ENCODE assay signal across 17 cellular contexts in genomic region chr15:34327906-34328305, GRCh38. TPM values are rescaled to one million over a fixed set of nuclear protein-coding genes. Genes with fewer than 3 reads are reported as not detected.
A peak's percentile ranks its signal among the peaks of the same experiment; 100 is the strongest.
DNase-seq lines count a peak whose midpoint lies in the region; ATAC-seq lines count a peak whose summit lies in the region.
"Had no signal": no experiment of that assay in that cellular context is flagged by ENCODE, and none has a peak within 500 bp of the region (broad histone marks: within the 10 kb centered on the region; RNA-seq: fewer than 3 reads in every experiment).

No MANE protein-coding gene starts in this region.

- no peaks in the 10 kb centered on the region for H3K79me1 ChIP-seq in mesendoderm (ENCODE audit: low read length)

- WGBS in mesendoderm (ENCODE audit: extremely low coverage, insufficient coverage, low lambda C conversion rate), result no CpG with 5 or more reads among the region's 4 CpGs

- H4K8ac ChIP-seq in mesendoderm (ENCODE audit: low read depth, low read length), result no peak overlapping the region

- no peak overlapping the region for H2BK15ac ChIP-seq in mesendoderm (replicated peaks; ENCODE audit: low read depth)

- no peak overlapping the region for H2BK120ac ChIP-seq in mesendoderm (ENCODE audit: low read depth, low read length)

- H3K4me1 Mint-ChIP-seq in activated T-cell treated with anti-CD3 and anti-CD28 coated beads, Interleukin-2, amount 50 U/mL, for 72 hours (ENCODE audit: low read depth), result peaks cover 76% of the 10 kb centered on the region
- H3K4me1 Mint-ChIP-seq in activated T-helper 1 cell treated with anti-CD3 and anti-CD28 coated beads, Interleukin-12 subunit alpha, Interleukin-12 subunit beta, Interleukin-2, Interleukin-4 antibody, amounts not matched to agents 30 ng/mL and 10 ng/mL and 1 ng/mL, durations not matched to agents 14 hours and 24 hours and 36 hours (ENCODE audit: low read depth), result peaks cover 74% of the 10 kb centered on the region
- peaks cover 67% of the 10 kb centered on the region for H3K4me1 Mint-ChIP-seq in stimulated activated memory B cell treated with anti-CD40 and anti-IgM and Interleukin-4, amounts not matched to agents 10 μg/mL and 1 μg/mL and 100 μg/mL, for 72 hours

- H3K4me3 ChIP-seq in mesendoderm (ENCODE audit: low read length), result no peak overlapping the region
- H3K4me3 ChIP-seq: testis had no signal

- no peaks in the 10 kb centered on the region for H3K27me3 ChIP-seq in mesendoderm (ENCODE audit: insufficient read depth, low read length, poor library complexity)
- H3K27me3 ChIP-seq: testis had no signal

- H2BK5ac ChIP-seq in mesendoderm (ENCODE audit: low read length), result no peak overlapping the region

- H3K23ac ChIP-seq in mesendoderm (ENCODE audit: low read length), result no peak overlapping the region

- H3K4me3 Mint-ChIP-seq in activated T-cell treated with anti-CD3 and anti-CD28 coated beads, Interleukin-2, amount 50 U/mL, for 72 hours, result peak overlapping the region; percentile 79 to 81
- peak overlapping the region; percentile 54 for H3K4me3 Mint-ChIP-seq in activated T-helper 1 cell treated with anti-CD3 and anti-CD28 coated beads, Interleukin-12 subunit alpha, Interleukin-12 subunit beta, Interleukin-2, Interleukin-4 antibody, amounts not matched to agents 30 ng/mL and 10 ng/mL and 1 ng/mL, durations not matched to agents 14 hours and 24 hours and 36 hours
- H3K4me3 Mint-ChIP-seq in stimulated activated memory B cell treated with anti-CD40 and anti-IgM and Interleukin-4, amounts not matched to agents 10 μg/mL and 1 μg/mL and 100 μg/mL, for 72 hours, result peak overlapping the region; percentile 34

- H3K4ac ChIP-seq in mesendoderm (ENCODE audit: low read depth, low read length), result no peak overlapping the region

- H4K5ac ChIP-seq in mesendoderm (ENCODE audit: low read length), result no peak overlapping the region

- no peaks in the 10 kb centered on the region for H3K27me3 Mint-ChIP-seq in activated T-cell treated with anti-CD3 and anti-CD28 coated beads, Interleukin-2, amount 50 U/mL, for 72 hours (ENCODE audit: low read depth)
- no peaks in the 10 kb centered on the region for H3K27me3 Mint-ChIP-seq in activated T-helper 1 cell treated with anti-CD3 and anti-CD28 coated beads, Interleukin-12 subunit alpha, Interleukin-12 subunit beta, Interleukin-2, Interleukin-4 antibody, amounts not matched to agents 30 ng/mL and 10 ng/mL and 1 ng/mL, durations not matched to agents 14 hours and 24 hours and 36 hours (ENCODE audit: insufficient read depth)
- no peaks in the 10 kb centered on the region for H3K27me3 Mint-ChIP-seq in stimulated activated memory B cell treated with anti-CD40 and anti-IgM and Interleukin-4, amounts not matched to agents 10 μg/mL and 1 μg/mL and 100 μg/mL, for 72 hours

- H3K9me3 Mint-ChIP-seq in activated T-cell treated with anti-CD3 and anti-CD28 coated beads, Interleukin-2, amount 50 U/mL, for 72 hours, result no peaks in the 10 kb centered on the region
- H3K9me3 Mint-ChIP-seq in activated T-helper 1 cell treated with anti-CD3 and anti-CD28 coated beads, Interleukin-12 subunit alpha, Interleukin-12 subunit beta, Interleukin-2, Interleukin-4 antibody, amounts not matched to agents 30 ng/mL and 10 ng/mL and 1 ng/mL, durations not matched to agents 14 hours and 24 hours and 36 hours, result no peaks in the 10 kb centered on the region
- H3K9me3 Mint-ChIP-seq in stimulated activated memory B cell treated with anti-CD40 and anti-IgM and Interleukin-4, amounts not matched to agents 10 μg/mL and 1 μg/mL and 100 μg/mL, for 72 hours, result no peaks in the 10 kb centered on the region

- no peak overlapping the region for H3K27ac ChIP-seq in mesendoderm (ENCODE audit: low read depth, low read length)
- H3K27ac ChIP-seq: testis had no signal

- intact Hi-C loops in activated T-helper 1 cell treated with anti-CD3 and anti-CD28 coated beads, Interleukin-12 subunit alpha, Interleukin-12 subunit beta, Interleukin-2, Interleukin-4 antibody, amounts not matched to agents 30 ng/mL and 10 ng/mL and 1 ng/mL, durations not matched to agents 14 hours and 24 hours and 36 hours (cut with micrococcal nuclease), result loop anchor here (1.0 to 5.0 kb wide), 2 partner anchors 10 to 51 kb away; no protein-coding TSS in a partner anchor

- no peak for DNase-seq in activated T-cell treated with anti-CD3 and anti-CD28 coated beads, Interleukin-2, amount 50 U/mL, for 72 hours
- DNase-seq in activated T-cell treated with anti-CD3 and anti-CD28 coated beads, Interleukin-2, amount 50 U/mL, for 48 hours, result no peak
- DNase-seq in activated T-helper 1 cell treated with anti-CD3 and anti-CD28 coated beads, Interleukin-12 subunit alpha, Interleukin-12 subunit beta, Interleukin-2, Interleukin-4 antibody, amounts not matched to agents 30 ng/mL and 10 ng/mL and 1 ng/mL, durations not matched to agents 14 hours and 24 hours and 36 hours (ENCODE audit: low spot score), result no peak
- DNase-seq in NCI-H2196 (lab: John Stamatoyannopoulos, UW; ENCODE audit: unreplicated experiment) (no peak), glomerular visceral epithelial cell (ENCODE audit: extremely low spot score) (no peak), mesendoderm (no peak)
- DNase-seq: activated gamma-delta T cell treated with Interleukin-2 at 50 U/mL for 16 hours; effector CD8-positive, alpha-beta T cell; GOT3; NCI-H2107; RPMI8226; testis had no signal

- no peak for ATAC-seq in activated T-cell treated with anti-CD3 and anti-CD28 coated beads, Interleukin-2, amount 50 U/mL, for 72 hours (replicated peaks in 1 of 2)
- peak; percentile 39 for ATAC-seq in HG02798 (IDR thresholded peaks at IDR 0.05; ENCODE audit: poor library complexity, unreplicated experiment)
- ATAC-seq in stimulated activated memory B cell treated with anti-CD40 and anti-IgM and Interleukin-4, amounts not matched to agents 10 μg/mL and 1 μg/mL and 100 μg/mL, for 72 hours, result no peak
- ATAC-seq: HepG2, left lobe of liver had no signal

- H3K56ac ChIP-seq in mesendoderm (ENCODE audit: low read length), result no peak overlapping the region

- no peaks in the 10 kb centered on the region for H3K79me2 ChIP-seq in mesendoderm (ENCODE audit: control insufficient read depth, insufficient read depth, low read length)

- no peak overlapping the region for H3K9ac ChIP-seq in mesendoderm (ENCODE audit: low read length)

- no peak overlapping the region for H3K18ac ChIP-seq in mesendoderm (ENCODE audit: low read length)

- H3K4me1 ChIP-seq in mesendoderm (ENCODE audit: control insufficient read depth, low read depth, low read length), result no peaks in the 10 kb centered on the region
- H3K4me1 ChIP-seq: testis had no signal

- H2AK5ac ChIP-seq in mesendoderm (ENCODE audit: low read length), result no peak overlapping the region

- H3K36me3 ChIP-seq in mesendoderm (ENCODE audit: control insufficient read depth, insufficient read depth, low read length), result no peaks in the 10 kb centered on the region

- H3K36me3 Mint-ChIP-seq in activated T-cell treated with anti-CD3 and anti-CD28 coated beads, Interleukin-2, amount 50 U/mL, for 72 hours (ENCODE audit: insufficient read depth in 2 of 2), result peaks cover 0 to 1% of the 10 kb centered on the region in 2 donors
- H3K36me3 Mint-ChIP-seq in activated T-helper 1 cell treated with anti-CD3 and anti-CD28 coated beads, Interleukin-12 subunit alpha, Interleukin-12 subunit beta, Interleukin-2, Interleukin-4 antibody, amounts not matched to agents 30 ng/mL and 10 ng/mL and 1 ng/mL, durations not matched to agents 14 hours and 24 hours and 36 hours (ENCODE audit: low read depth), result peaks cover 13% of the 10 kb centered on the region
- H3K36me3 Mint-ChIP-seq in stimulated activated memory B cell treated with anti-CD40 and anti-IgM and Interleukin-4, amounts not matched to agents 10 μg/mL and 1 μg/mL and 100 μg/mL, for 72 hours, result peaks cover 6% of the 10 kb centered on the region

- H3K4me2 ChIP-seq in mesendoderm (ENCODE audit: low read length), result no peak overlapping the region

- peak overlapping the region; percentile 93 for H3K27ac Mint-ChIP-seq in activated T-cell treated with anti-CD3 and anti-CD28 coated beads, Interleukin-2, amount 50 U/mL, for 72 hours
- peak overlapping the region; percentile 70 for H3K27ac Mint-ChIP-seq in activated T-helper 1 cell treated with anti-CD3 and anti-CD28 coated beads, Interleukin-12 subunit alpha, Interleukin-12 subunit beta, Interleukin-2, Interleukin-4 antibody, amounts not matched to agents 30 ng/mL and 10 ng/mL and 1 ng/mL, durations not matched to agents 14 hours and 24 hours and 36 hours
- peak overlapping the region; percentile 96 for H3K27ac Mint-ChIP-seq in stimulated activated memory B cell treated with anti-CD40 and anti-IgM and Interleukin-4, amounts not matched to agents 10 μg/mL and 1 μg/mL and 100 μg/mL, for 72 hours

RNA-seq across cellular contexts. Expression of gene SLC12A6, which starts 9.7 kb away (rescaled TPM):
- total RNA-seq in activated T-cell treated with anti-CD3 and anti-CD28 coated beads, Interleukin-2, amount 50 U/mL, for 72 hours, result 10 to 100 TPM; 25.0 to 31.3 TPM
- total RNA-seq in activated T-helper 1 cell treated with anti-CD3 and anti-CD28 coated beads, Interleukin-12 subunit alpha, Interleukin-12 subunit beta, Interleukin-2, Interleukin-4 antibody, amounts not matched to agents 30 ng/mL and 10 ng/mL and 1 ng/mL, durations not matched to agents 14 hours and 24 hours and 36 hours, result 33.2 and 36.4 TPM in 2 replicates
- 4.5 TPM for polyA plus RNA-seq in mesendoderm (2013, experiment 1 of 2)
- 4.4 TPM for polyA plus RNA-seq in mesendoderm (2013, experiment 2 of 2)

RNA-seq across cellular contexts. Expression of gene NOP10, which starts 15.0 kb away (rescaled TPM):
- total RNA-seq in activated T-cell treated with anti-CD3 and anti-CD28 coated beads, Interleukin-2, amount 50 U/mL, for 72 hours, result 100 to 1,000 TPM; 126 to 158 TPM
- 257 and 267 TPM in 2 replicates for total RNA-seq in activated T-helper 1 cell treated with anti-CD3 and anti-CD28 coated beads, Interleukin-12 subunit alpha, Interleukin-12 subunit beta, Interleukin-2, Interleukin-4 antibody, amounts not matched to agents 30 ng/mL and 10 ng/mL and 1 ng/mL, durations not matched to agents 14 hours and 24 hours and 36 hours
- polyA plus RNA-seq in mesendoderm (2013, experiment 1 of 2), result 546 TPM
- 590 TPM for polyA plus RNA-seq in mesendoderm (2013, experiment 2 of 2)

RNA-seq across cellular contexts. Expression of gene NUTM1, which starts 15.2 kb away (rescaled TPM):
- not detected for total RNA-seq in activated T-cell treated with anti-CD3 and anti-CD28 coated beads, Interleukin-2, amount 50 U/mL, for 72 hours
- total RNA-seq in activated T-helper 1 cell treated with anti-CD3 and anti-CD28 coated beads, Interleukin-12 subunit alpha, Interleukin-12 subunit beta, Interleukin-2, Interleukin-4 antibody, amounts not matched to agents 30 ng/mL and 10 ng/mL and 1 ng/mL, durations not matched to agents 14 hours and 24 hours and 36 hours, result not detected in 2 replicates
- polyA plus RNA-seq in mesendoderm (2013, experiment 1 of 2), result 0.56 TPM
- polyA plus RNA-seq in mesendoderm (2013, experiment 2 of 2), result 0.53 TPM
- total RNA-seq: HepG2, left lobe of liver, myocyte had no signal
- polyA plus RNA-seq: HepG2 had no signal

RNA-seq across cellular contexts. Expression of gene LPCAT4, which starts 39.1 kb away (rescaled TPM):
- 10 to 100 TPM; 33.8 to 38.3 TPM for total RNA-seq in activated T-cell treated with anti-CD3 and anti-CD28 coated beads, Interleukin-2, amount 50 U/mL, for 72 hours
- total RNA-seq in activated T-helper 1 cell treated with anti-CD3 and anti-CD28 coated beads, Interleukin-12 subunit alpha, Interleukin-12 subunit beta, Interleukin-2, Interleukin-4 antibody, amounts not matched to agents 30 ng/mL and 10 ng/mL and 1 ng/mL, durations not matched to agents 14 hours and 24 hours and 36 hours, result 78.0 and 80.8 TPM in 2 replicates
- 24.7 TPM for polyA plus RNA-seq in mesendoderm (2013, experiment 1 of 2)
- polyA plus RNA-seq in mesendoderm (2013, experiment 2 of 2), result 25.1 TPM
